ENCODE assay signal across 1 cellular context in the genomic region with DNA sequence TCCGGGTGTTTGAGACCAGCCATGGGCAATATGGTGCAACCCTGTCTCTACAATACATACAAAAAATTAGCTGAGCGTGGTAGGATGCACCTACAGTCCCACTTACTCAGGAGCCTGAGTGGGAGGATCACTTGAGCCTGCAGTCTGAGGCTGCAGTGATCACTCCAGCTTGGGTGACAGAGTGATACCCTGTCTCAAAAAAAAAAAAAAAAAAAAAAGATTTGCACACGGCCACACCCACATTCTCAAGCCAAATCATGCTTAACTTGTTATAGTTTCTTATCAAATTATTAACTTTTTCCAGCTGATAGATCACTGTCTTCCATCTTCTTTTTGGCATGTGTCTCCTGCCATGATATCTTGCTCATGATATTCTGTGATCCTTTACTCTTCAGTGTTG.
TF ChIP-seq lines count a peak whose summit lies in the region.

No MANE protein-coding gene starts in this region.

TF ChIP-seq in IMR-90, 13 proteins besides CTCF, POLR2A, EP300 and RAD21:
- TF ChIP-seq, protein P1, sequence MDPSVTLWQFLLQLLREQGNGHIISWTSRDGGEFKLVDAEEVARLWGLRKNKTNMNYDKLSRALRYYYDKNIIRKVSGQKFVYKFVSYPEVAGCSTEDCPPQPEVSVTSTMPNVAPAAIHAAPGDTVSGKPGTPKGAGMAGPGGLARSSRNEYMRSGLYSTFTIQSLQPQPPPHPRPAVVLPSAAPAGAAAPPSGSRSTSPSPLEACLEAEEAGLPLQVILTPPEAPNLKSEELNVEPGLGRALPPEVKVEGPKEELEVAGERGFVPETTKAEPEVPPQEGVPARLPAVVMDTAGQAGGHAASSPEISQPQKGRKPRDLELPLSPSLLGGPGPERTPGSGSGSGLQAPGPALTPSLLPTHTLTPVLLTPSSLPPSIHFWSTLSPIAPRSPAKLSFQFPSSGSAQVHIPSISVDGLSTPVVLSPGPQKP (IDR thresholded peaks at IDR 0.05; ENCODE audit: borderline replicate concordance, low read depth, low read length) = no peak
- TF ChIP-seq FOS (IDR thresholded peaks at IDR 0.05; ENCODE audit: low read depth, low read length) (no peak), NFE2L2 (IDR thresholded peaks at IDR 0.05; ENCODE audit: low read depth, low read length) (no peak), BHLHE40 (IDR thresholded peaks at IDR 0.05; ENCODE audit: low read depth, low read length) (no peak), CEBPB (IDR thresholded peaks at IDR 0.05; ENCODE audit: low read depth, low read length) (no peak), SMC3 (IDR thresholded peaks at IDR 0.05; ENCODE audit: low read depth, low read length) (no peak), MAFK (IDR thresholded peaks at IDR 0.05; ENCODE audit: low read depth, low read length) (no peak), MXI1 (IDR thresholded peaks at IDR 0.05; ENCODE audit: borderline replicate concordance, low read depth, low read length) (no peak), CHD1 (IDR thresholded peaks at IDR 0.05; ENCODE audit: low read depth, low read length) (no peak), MAZ (IDR thresholded peaks at IDR 0.05; ENCODE audit: borderline replicate concordance, low read depth, low read length) (no peak), RFX5 (IDR thresholded peaks at IDR 0.05; ENCODE audit: low read depth, low read length) (no peak), RCOR1 (IDR thresholded peaks at IDR 0.05; ENCODE audit: insufficient replicate concordance, low read length) (no peak)
- TF ChIP-seq, protein P2, sequence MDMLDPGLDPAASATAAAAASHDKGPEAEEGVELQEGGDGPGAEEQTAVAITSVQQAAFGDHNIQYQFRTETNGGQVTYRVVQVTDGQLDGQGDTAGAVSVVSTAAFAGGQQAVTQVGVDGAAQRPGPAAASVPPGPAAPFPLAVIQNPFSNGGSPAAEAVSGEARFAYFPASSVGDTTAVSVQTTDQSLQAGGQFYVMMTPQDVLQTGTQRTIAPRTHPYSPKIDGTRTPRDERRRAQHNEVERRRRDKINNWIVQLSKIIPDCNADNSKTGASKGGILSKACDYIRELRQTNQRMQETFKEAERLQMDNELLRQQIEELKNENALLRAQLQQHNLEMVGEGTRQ (IDR thresholded peaks at IDR 0.05; ENCODE audit: low read depth, low read length) = no peak
TF ChIP-seq in IMR-90: peak in this region for 0.
